ENCODE assay signal across 1 cellular context in genomic region chr19:18373407-18373891, GRCh38.
TF ChIP-seq lines count a peak whose summit lies in the region.

No MANE protein-coding gene starts in this region.

TF ChIP-seq in K562, 482 proteins besides CTCF, POLR2A, EP300 and RAD21 (continued from another document):
- no peak for TF ChIP-seq RFX7 (CRISPR knock-in tag; IDR thresholded peaks at IDR 0.05)
- TF ChIP-seq ZNF75A (CRISPR knock-in tag; IDR thresholded peaks at IDR 0.05) = no peak
- TF ChIP-seq PREB (CRISPR knock-in tag; IDR thresholded peaks at IDR 0.05) = no peak
- TF ChIP-seq FOXM1 (IDR thresholded peaks at IDR 0.05; ENCODE audit: low read depth) = no peak
- TF ChIP-seq FOXM1 (CRISPR knock-in tag; IDR thresholded peaks at IDR 0.05; ENCODE audit: low read depth) = no peak
- TF ChIP-seq SMC3 (conservative IDR thresholded peaks at IDR 0.05; ENCODE audit: insufficient read depth, low read depth, low read length) = no peak
- TF ChIP-seq EGR1 (conservative IDR thresholded peaks at IDR 0.05) = no peak
- no peak for TF ChIP-seq POU5F1 (IDR thresholded peaks at IDR 0.05; ENCODE audit: borderline replicate concordance, low read depth, low read length, partially characterized antibody)
- TF ChIP-seq ESRRA (IDR thresholded peaks at IDR 0.05; ENCODE audit: borderline replicate concordance, low read depth) = no peak
- no peak for TF ChIP-seq MLX (CRISPR knock-in tag; conservative IDR thresholded peaks at IDR 0.05)
- TF ChIP-seq E2F5 (CRISPR knock-in tag; IDR thresholded peaks at IDR 0.05) = no peak
- TF ChIP-seq TAL1 (IDR thresholded peaks at IDR 0.05) = no peak
- TF ChIP-seq ELK3 (CRISPR knock-in tag; IDR thresholded peaks at IDR 0.05) = no peak
- no peak for TF ChIP-seq TCF7 (IDR thresholded peaks at IDR 0.05; ENCODE audit: borderline replicate concordance)
- no peak for TF ChIP-seq GTF2F1 (IDR thresholded peaks at IDR 0.05; ENCODE audit: low read depth, low read length)
- TF ChIP-seq CEBPB (tag; IDR thresholded peaks at IDR 0.05) = no peak
- no peak for TF ChIP-seq CBX2 (IDR thresholded peaks at IDR 0.05; ENCODE audit: insufficient read depth, low read length, poor library complexity, severe bottlenecking)
- TF ChIP-seq NCOA4 (IDR thresholded peaks at IDR 0.05; ENCODE audit: partially characterized antibody) = no peak
- TF ChIP-seq ELF1 (tag; IDR thresholded peaks at IDR 0.05) = no peak
- TF ChIP-seq ZSCAN32 (CRISPR knock-in tag; IDR thresholded peaks at IDR 0.05) = no peak
- 0 out of 2 replicates have a peak, but pooled peaks have one; percentile 6 for TF ChIP-seq CBX1 (IDR thresholded peaks at IDR 0.05; ENCODE audit: low read depth)
- no peak for TF ChIP-seq BRD4 (IDR thresholded peaks at IDR 0.05)
- no peak for TF ChIP-seq RBM17 (IDR thresholded peaks at IDR 0.05; ENCODE audit: borderline replicate concordance, low read depth, low read length)
- no peak for TF ChIP-seq POLR2AphosphoS2 (IDR thresholded peaks at IDR 0.05; ENCODE audit: low read length)
- TF ChIP-seq ZBTB7A (IDR thresholded peaks at IDR 0.05; ENCODE audit: borderline replicate concordance, control insufficient read depth, low read depth, low read length) = no peak
- no peak for TF ChIP-seq SRSF9 (IDR thresholded peaks at IDR 0.05; ENCODE audit: borderline replicate concordance, low read depth, low read length)
- 0 out of 2 replicates have a peak, but pooled peaks have one; percentile 27 for TF ChIP-seq DMBX1 (CRISPR knock-in tag; IDR thresholded peaks at IDR 0.05; ENCODE audit: borderline replicate concordance)
- TF ChIP-seq NEUROD1 (IDR thresholded peaks at IDR 0.05; ENCODE audit: borderline replicate concordance, low read depth, low read length, partially characterized antibody) = no peak
- TF ChIP-seq CTBP1 (IDR thresholded peaks at IDR 0.05; ENCODE audit: borderline replicate concordance) = no peak
- TF ChIP-seq TFAM (CRISPR knock-in tag; conservative IDR thresholded peaks at IDR 0.05) = no peak
- TF ChIP-seq U2AF1 (optimal IDR thresholded peaks at IDR 0.05; ENCODE audit: low read depth, low read length) = no peak
- TF ChIP-seq PHF8 (IDR thresholded peaks at IDR 0.05; ENCODE audit: borderline replicate concordance, low read length) = peak; percentile 23; the same call in 1 of the 2 replicates
- TF ChIP-seq CHD4 (IDR thresholded peaks at IDR 0.05; ENCODE audit: insufficient read depth, insufficient replicate concordance, low read depth, low read length, poor library complexity, severe bottlenecking) = no peak
- TF ChIP-seq XRCC4 (IDR thresholded peaks at IDR 0.05; ENCODE audit: extremely low read depth, insufficient read depth, insufficient read length) = no peak
- no peak for TF ChIP-seq POLR3A (IDR thresholded peaks at IDR 0.05; ENCODE audit: borderline replicate concordance, extremely low read depth, insufficient read depth, insufficient read length)
- TF ChIP-seq NR2C1 (IDR thresholded peaks at IDR 0.05) = no peak
- 0 out of 2 replicates have a peak, but pooled peaks have one; percentile 7 for TF ChIP-seq NR2C1 (tag; IDR thresholded peaks at IDR 0.05)
- no peak for TF ChIP-seq ZNF146 (CRISPR knock-in tag; IDR thresholded peaks at IDR 0.05; ENCODE audit: unreplicated experiment)
- TF ChIP-seq MECOM (CRISPR knock-in tag; IDR thresholded peaks at IDR 0.05) = 0 out of 2 replicates have a peak, but pooled peaks have one; percentile 25
- TF ChIP-seq CREB5 (CRISPR knock-in tag; IDR thresholded peaks at IDR 0.05) = no peak
- no peak for TF ChIP-seq SLC30A9 (CRISPR knock-in tag; IDR thresholded peaks at IDR 0.05)
- no peak for TF ChIP-seq NCOR1 (IDR thresholded peaks at IDR 0.05)
- TF ChIP-seq ZNF41 (CRISPR knock-in tag; conservative IDR thresholded peaks at IDR 0.05) = no peak
- no peak for TF ChIP-seq ZNF253 (CRISPR knock-in tag; conservative IDR thresholded peaks at IDR 0.05)
- no peak for TF ChIP-seq HNRNPL (IDR thresholded peaks at IDR 0.05; ENCODE audit: low read depth, low read length)
- no peak for TF ChIP-seq ETV6 (IDR thresholded peaks at IDR 0.05; ENCODE audit: borderline replicate concordance in 1 of 2, low read depth in 2 of 2, low read length in 1 of 2)
- TF ChIP-seq ETV6 (CRISPR knock-in tag; IDR thresholded peaks at IDR 0.05; ENCODE audit: borderline replicate concordance) = no peak
- no peak for TF ChIP-seq CBX5 (IDR thresholded peaks at IDR 0.05; ENCODE audit: borderline replicate concordance, low read depth)
- TF ChIP-seq TEAD1 (CRISPR knock-in tag; IDR thresholded peaks at IDR 0.05) = 0 out of 4 replicates have a peak, but pooled peaks of 1 of the 2 experiments have one; percentile 18
- no peak for TF ChIP-seq IRF9 (tag; IDR thresholded peaks at IDR 0.05)
- no peak for TF ChIP-seq CREB3L1 (IDR thresholded peaks at IDR 0.05; ENCODE audit: borderline replicate concordance, low read depth)
- no peak for TF ChIP-seq GABPB1 (CRISPR knock-in tag; IDR thresholded peaks at IDR 0.05)
- no peak for TF ChIP-seq TGIF2 (CRISPR knock-in tag; IDR thresholded peaks at IDR 0.05)
- TF ChIP-seq POLR2B (IDR thresholded peaks at IDR 0.05; ENCODE audit: low read depth, partially characterized antibody) = no peak
- TF ChIP-seq TRIM25 (IDR thresholded peaks at IDR 0.05; ENCODE audit: borderline replicate concordance) = no peak
- TF ChIP-seq ARID3B (CRISPR knock-in tag; IDR thresholded peaks at IDR 0.05; ENCODE audit: borderline replicate concordance) = no peak
- TF ChIP-seq ZNF431 (CRISPR knock-in tag; IDR thresholded peaks at IDR 0.05) = no peak
- no peak for TF ChIP-seq RBM14 (IDR thresholded peaks at IDR 0.05; ENCODE audit: borderline replicate concordance, insufficient read depth, low read depth, low read length)
- 0 out of 2 replicates have a peak, but pooled peaks have one; percentile 44 for TF ChIP-seq IFI16 (CRISPR knock-in tag; IDR thresholded peaks at IDR 0.05)
- TF ChIP-seq EHMT2 (IDR thresholded peaks at IDR 0.05) = 0 out of 2 replicates have a peak, but pooled peaks have one; percentile 50
- 0 out of 2 replicates have a peak, but pooled peaks have one; percentile 40 for TF ChIP-seq PTBP1 (IDR thresholded peaks at IDR 0.05; ENCODE audit: low read depth, low read length)
TF ChIP-seq in K562: peak in this region for 21.
